Comparison of ENCODE assay signal across 18 cellular contexts in genomic region chr3:80079886-80080285, GRCh38.
DNase-seq lines count a peak whose midpoint lies in the region; TF ChIP-seq lines count a peak whose summit lies in the region.
"Had no signal": no experiment of that assay in that cellular context is flagged by ENCODE, and none has a peak within 500 bp of the region (broad histone marks: within the 10 kb centered on the region; RNA-seq: fewer than 3 reads in every experiment).

No MANE protein-coding gene starts in this region.

- H3K36me3 ChIP-seq in fibroblast of lung (ENCODE audit: control insufficient read depth, insufficient read depth, low read length), result no peaks in the 10 kb centered on the region
- no peaks in the 10 kb centered on the region for H3K36me3 ChIP-seq in neural progenitor cell
- H3K36me3 ChIP-seq: BLaER1 treated with 17β-estradiol and CSF1 and Interleukin-3, amounts not matched to agents 10 nM and 100 nM; HAP-1 had no signal

- no peaks in the 10 kb centered on the region for H3K27me3 Mint-ChIP-seq in neural progenitor cell (ENCODE audit: insufficient read depth, low read depth)
- H3K27me3 Mint-ChIP-seq: B cell; CD4-positive, CD25-positive, alpha-beta regulatory T cell; CD8-positive, alpha-beta memory T cell had no signal

- H4K20me1 ChIP-seq in fibroblast of lung (ENCODE audit: control insufficient read depth, extremely low read depth, insufficient read depth, low read length) (no peaks in the 10 kb centered on the region), neural progenitor cell (ENCODE audit: low read depth) (no peaks in the 10 kb centered on the region)
- H4K20me1 ChIP-seq: BLaER1 treated with 17β-estradiol and CSF1 and Interleukin-3, amounts not matched to agents 10 nM and 100 nM had no signal

- H3K4me1 ChIP-seq in fibroblast of lung (ENCODE audit: control insufficient read depth, extremely low read depth, insufficient read depth, low read length) (no peaks in the 10 kb centered on the region), neural progenitor cell (no peaks in the 10 kb centered on the region)
- H3K4me1 ChIP-seq: A549; BLaER1 treated with 17β-estradiol and CSF1 and Interleukin-3, amounts not matched to agents 10 nM and 100 nM; Caco-2; HAP-1 had no signal

- no peaks in the 10 kb centered on the region for H3K36me3 Mint-ChIP-seq in neural progenitor cell
- H3K36me3 Mint-ChIP-seq: CD4-positive, CD25-positive, alpha-beta regulatory T cell; CD8-positive, alpha-beta memory T cell had no signal

- H3K4me3 ChIP-seq in fibroblast of lung (replicated peaks in 1 of 4; ENCODE audit: control extremely low read depth in 1 of 4, insufficient read depth in 1 of 4, low read depth in 3 of 4, low read length in 4 of 4), result no peak overlapping the region
- no peak overlapping the region for H3K4me3 ChIP-seq in neural progenitor cell
- H3K4me3 ChIP-seq: A549; BLaER1 treated with 17β-estradiol and CSF1 and Interleukin-3, amounts not matched to agents 10 nM and 100 nM; GM23248; HAP-1; K562 had no signal

- H2AFZ ChIP-seq in fibroblast of lung (ENCODE audit: low read length) (no peak overlapping the region), neural progenitor cell (replicated peaks) (peak overlapping the region; percentile 15)
- H2AFZ ChIP-seq: GM23248 had no signal

- H3K4me3 Mint-ChIP-seq in neural progenitor cell, result no peak overlapping the region
- H3K4me3 Mint-ChIP-seq: B cell; CD4-positive, CD25-positive, alpha-beta regulatory T cell; CD8-positive, alpha-beta memory T cell had no signal

- H3K9me3 ChIP-seq in fibroblast of lung (ENCODE audit: control insufficient read depth, insufficient read depth, low read depth, low read length) (no peaks in the 10 kb centered on the region), neural progenitor cell (ENCODE audit: low read depth) (no peaks in the 10 kb centered on the region)
- H3K9me3 ChIP-seq: A549; BLaER1 treated with 17β-estradiol and CSF1 and Interleukin-3, amounts not matched to agents 10 nM and 100 nM; Caco-2; HAP-1 had no signal

- TF ChIP-seq CTCF in AG09319 (IDR thresholded peaks at IDR 0.05; ENCODE audit: low read depth, low read length), result no peak
- no peak for TF ChIP-seq CTCF in fibroblast of lung (conservative IDR thresholded peaks at IDR 0.05 in 1 of 2, IDR thresholded peaks at IDR 0.05 in 1 of 2; ENCODE audit: low read depth in 1 of 2, low read length in 2 of 2)
- TF ChIP-seq CTCF in neural progenitor cell (IDR thresholded peaks at IDR 0.05), result no peak

- no peak overlapping the region for H3K27ac Mint-ChIP-seq in neural progenitor cell
- H3K27ac Mint-ChIP-seq: B cell; CD4-positive, CD25-positive, alpha-beta regulatory T cell; CD8-positive, alpha-beta memory T cell had no signal

- H3K27ac ChIP-seq in fibroblast of lung (ENCODE audit: insufficient read depth, low read length) (no peak overlapping the region), neural progenitor cell (no peak overlapping the region)
- H3K27ac ChIP-seq: 22Rv1; A549; BLaER1 treated with 17β-estradiol and CSF1 and Interleukin-3, amounts not matched to agents 10 nM and 100 nM; GM23248 had no signal

- no peaks in the 10 kb centered on the region for H3K4me1 Mint-ChIP-seq in neural progenitor cell
- H3K4me1 Mint-ChIP-seq: B cell; CD4-positive, CD25-positive, alpha-beta regulatory T cell; CD8-positive, alpha-beta memory T cell had no signal

- H3K4me2 ChIP-seq in fibroblast of lung (ENCODE audit: extremely low read depth, insufficient read depth, low read length) (no peak overlapping the region), neural progenitor cell (no peak overlapping the region)
- H3K4me2 ChIP-seq: A549; BLaER1 treated with 17β-estradiol and CSF1 and Interleukin-3, amounts not matched to agents 10 nM and 100 nM had no signal

- H3K9me3 Mint-ChIP-seq in neural progenitor cell, result no peaks in the 10 kb centered on the region

- H3F3A ChIP-seq in neural progenitor cell (ENCODE audit: low read depth), result no peaks in the 10 kb centered on the region

- no peaks in the 10 kb centered on the region for H3K79me2 ChIP-seq in fibroblast of lung (ENCODE audit: control insufficient read depth, insufficient read depth, low read length)
- H3K79me2 ChIP-seq in neural progenitor cell (ENCODE audit: low read depth), result no peaks in the 10 kb centered on the region

- H3K27me3 ChIP-seq in fibroblast of lung (ENCODE audit: control insufficient read depth, insufficient read depth, low read length), result no peaks in the 10 kb centered on the region
- no peaks in the 10 kb centered on the region for H3K27me3 ChIP-seq in neural progenitor cell
- H3K27me3 ChIP-seq: BLaER1 treated with 17β-estradiol and CSF1 and Interleukin-3, amounts not matched to agents 10 nM and 100 nM had no signal

- H3K9ac ChIP-seq in fibroblast of lung (ENCODE audit: insufficient read depth, low read length) (no peak overlapping the region), neural progenitor cell (no peak overlapping the region)
- H3K9ac ChIP-seq: BLaER1 treated with 17β-estradiol and CSF1 and Interleukin-3, amounts not matched to agents 10 nM and 100 nM; GM23248 had no signal

- DNase-seq in AG09319 (ENCODE audit: extremely low read depth, low read depth), result peak; percentile 18
- DNase-seq in astrocyte of the hippocampus (ENCODE audit: low read depth, low spot score), result peak; percentile 8
- DNase-seq in fibroblast of lung (ENCODE audit: low read depth in 2 of 2), result peak; percentile 3 to 25
- DNase-seq in neural progenitor cell (ENCODE audit: low spot score), result no peak
- DNase-seq in NCI-H69 (lab: John Stamatoyannopoulos, UW), result no peak
- no peak for DNase-seq in AG08395 (ENCODE audit: low spot score)
- DNase-seq in NOMO-1 treated with dmso at 0.1 percent for 144 hours (lab: John Stamatoyannopoulos, UW; ENCODE audit: unreplicated experiment), result no peak
- DNase-seq: Caco-2; CD4-positive, CD25-positive, alpha-beta regulatory T cell; CD8-positive, alpha-beta memory T cell; GM23248; IMR-90 had no signal

Comparison
In these comparisons a context has a peak if more than half of its experiments do, and no peak if none do; other contexts are left out.
1. DNase-seq: peak in AG09319 (single experiment), astrocyte of the hippocampus (single experiment) and fibroblast of lung (2 of 2); none in neural progenitor cell (single experiment), NCI-H69 (single experiment), AG08395 (single experiment) and NOMO-1 treated with dmso at 0.1 percent for 144 hours (single experiment).